Comparison of ENCODE assay signal across 1 cellular context in genomic region chr17:6218333-6218732, GRCh38.
TF ChIP-seq lines count a peak whose summit lies in the region.

No MANE protein-coding gene starts in this region.

TF ChIP-seq in GM23338, 12 proteins besides CTCF, POLR2A, EP300 and RAD21 (continued from another document):
- TF ChIP-seq, protein P1, sequence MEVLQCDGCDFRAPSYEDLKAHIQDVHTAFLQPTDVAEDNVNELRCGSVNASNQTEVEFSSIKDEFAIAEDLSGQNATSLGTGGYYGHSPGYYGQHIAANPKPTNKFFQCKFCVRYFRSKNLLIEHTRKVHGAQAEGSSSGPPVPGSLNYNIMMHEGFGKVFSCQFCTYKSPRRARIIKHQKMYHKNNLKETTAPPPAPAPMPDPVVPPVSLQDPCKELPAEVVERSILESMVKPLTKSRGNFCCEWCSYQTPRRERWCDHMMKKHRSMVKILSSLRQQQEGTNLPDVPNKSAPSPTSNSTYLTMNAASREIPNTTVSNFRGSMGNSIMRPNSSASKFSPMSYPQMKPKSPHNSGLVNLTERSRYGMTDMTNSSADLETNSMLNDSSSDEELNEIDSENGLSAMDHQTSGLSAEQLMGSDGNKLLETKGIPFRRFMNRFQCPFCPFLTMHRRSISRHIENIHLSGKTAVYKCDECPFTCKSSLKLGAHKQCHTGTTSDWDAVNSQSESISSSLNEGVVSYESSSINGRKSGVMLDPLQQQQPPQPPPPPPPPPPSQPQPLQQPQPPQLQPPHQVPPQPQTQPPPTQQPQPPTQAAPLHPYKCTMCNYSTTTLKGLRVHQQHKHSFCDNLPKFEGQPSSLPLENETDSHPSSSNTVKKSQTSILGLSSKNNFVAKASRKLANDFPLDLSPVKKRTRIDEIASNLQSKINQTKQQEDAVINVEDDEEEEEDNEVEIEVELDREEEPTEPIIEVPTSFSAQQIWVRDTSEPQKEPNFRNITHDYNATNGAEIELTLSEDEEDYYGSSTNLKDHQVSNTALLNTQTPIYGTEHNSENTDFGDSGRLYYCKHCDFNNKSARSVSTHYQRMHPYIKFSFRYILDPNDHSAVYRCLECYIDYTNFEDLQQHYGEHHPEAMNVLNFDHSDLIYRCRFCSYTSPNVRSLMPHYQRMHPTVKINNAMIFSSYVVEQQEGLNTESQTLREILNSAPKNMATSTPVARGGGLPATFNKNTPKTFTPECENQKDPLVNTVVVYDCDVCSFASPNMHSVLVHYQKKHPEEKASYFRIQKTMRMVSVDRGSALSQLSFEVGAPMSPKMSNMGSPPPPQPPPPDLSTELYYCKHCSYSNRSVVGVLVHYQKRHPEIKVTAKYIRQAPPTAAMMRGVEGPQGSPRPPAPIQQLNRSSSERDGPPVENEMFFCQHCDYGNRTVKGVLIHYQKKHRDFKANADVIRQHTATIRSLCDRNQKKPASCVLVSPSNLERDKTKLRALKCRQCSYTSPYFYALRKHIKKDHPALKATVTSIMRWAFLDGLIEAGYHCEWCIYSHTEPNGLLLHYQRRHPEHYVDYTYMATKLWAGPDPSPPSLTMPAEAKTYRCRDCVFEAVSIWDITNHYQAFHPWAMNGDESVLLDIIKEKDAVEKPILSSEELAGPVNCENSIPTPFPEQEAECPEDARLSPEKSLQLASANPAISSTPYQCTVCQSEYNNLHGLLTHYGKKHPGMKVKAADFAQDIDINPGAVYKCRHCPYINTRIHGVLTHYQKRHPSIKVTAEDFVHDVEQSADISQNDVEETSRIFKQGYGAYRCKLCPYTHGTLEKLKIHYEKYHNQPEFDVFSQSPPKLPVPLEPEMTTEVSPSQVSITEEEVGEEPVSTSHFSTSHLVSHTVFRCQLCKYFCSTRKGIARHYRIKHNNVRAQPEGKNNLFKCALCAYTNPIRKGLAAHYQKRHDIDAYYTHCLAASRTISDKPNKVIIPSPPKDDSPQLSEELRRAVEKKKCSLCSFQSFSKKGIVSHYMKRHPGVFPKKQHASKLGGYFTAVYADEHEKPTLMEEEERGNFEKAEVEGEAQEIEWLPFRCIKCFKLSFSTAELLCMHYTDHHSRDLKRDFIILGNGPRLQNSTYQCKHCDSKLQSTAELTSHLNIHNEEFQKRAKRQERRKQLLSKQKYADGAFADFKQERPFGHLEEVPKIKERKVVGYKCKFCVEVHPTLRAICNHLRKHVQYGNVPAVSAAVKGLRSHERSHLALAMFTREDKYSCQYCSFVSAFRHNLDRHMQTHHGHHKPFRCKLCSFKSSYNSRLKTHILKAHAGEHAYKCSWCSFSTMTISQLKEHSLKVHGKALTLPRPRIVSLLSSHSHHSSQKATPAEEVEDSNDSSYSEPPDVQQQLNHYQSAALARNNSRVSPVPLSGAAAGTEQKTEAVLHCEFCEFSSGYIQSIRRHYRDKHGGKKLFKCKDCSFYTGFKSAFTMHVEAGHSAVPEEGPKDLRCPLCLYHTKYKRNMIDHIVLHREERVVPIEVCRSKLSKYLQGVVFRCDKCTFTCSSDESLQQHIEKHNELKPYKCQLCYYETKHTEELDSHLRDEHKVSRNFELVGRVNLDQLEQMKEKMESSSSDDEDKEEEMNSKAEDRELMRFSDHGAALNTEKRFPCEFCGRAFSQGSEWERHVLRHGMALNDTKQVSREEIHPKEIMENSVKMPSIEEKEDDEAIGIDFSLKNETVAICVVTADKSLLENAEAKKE (CRISPR knock-in tag; IDR thresholded peaks at IDR 0.05), result no peak
- no peak for TF ChIP-seq CREB1 (CRISPR knock-in tag; IDR thresholded peaks at IDR 0.05; ENCODE audit: low read depth)
